16 cellular contexts compared by ENCODE assay signal in genomic region chr10:85919358-85920022, GRCh38.
DNase-seq lines count a peak whose midpoint lies in the region; ATAC-seq, FAIRE-seq and TF ChIP-seq lines count a peak whose summit lies in the region.
"Had no signal": no experiment of that assay in that cellular context is flagged by ENCODE, and none has a peak within 500 bp of the region (broad histone marks: within the 10 kb centered on the region; RNA-seq: fewer than 3 reads in every experiment).

No MANE protein-coding gene starts in this region.

- no peak for TF ChIP-seq POLR2A in A549 (IDR thresholded peaks at IDR 0.05; ENCODE audit: low read length)

- FAIRE-seq in A549 (lab: Jason Lieb, UNC): no peak
- FAIRE-seq: colon, endothelial cell of umbilical vein had no signal

- no peaks in the 10 kb centered on the region for H3K9me3 ChIP-seq in A549
- H3K9me3 ChIP-seq: gastroesophageal sphincter had no signal

- no peak overlapping the region for H3K4me3 ChIP-seq in A549
- H3K4me3 ChIP-seq: gastroesophageal sphincter had no signal

- in situ Hi-C loops in Caki2 (cut with HindIII; ENCODE audit: low pct_unique_long_range_greater_than_20kb, low sequenced_read_pairs): no loop called here

- no peak overlapping the region for H3K27ac ChIP-seq in A549

- POLR2A ChIA-PET in A549 (lab: Yijun Ruan, JAX): no interaction called here

- DNase-seq in A549 (ENCODE audit: low read depth in 1 of 2, low spot score in 1 of 2): no peak
- peak; percentile 6 for DNase-seq in Caki2 (ENCODE audit: low read depth)
- peak; percentile 67 for DNase-seq in NCI-H2227 (lab: John Stamatoyannopoulos, UW; ENCODE audit: unreplicated experiment)
- peak; percentile 13 for DNase-seq in iPS-NIHi7 (ENCODE audit: extremely low spot score)
- DNase-seq in cerebellum (ENCODE audit: low spot score): no peak
- DNase-seq in HuH-7.5 (ENCODE audit: low spot score): no peak
- DNase-seq: activated CD4-positive, alpha-beta memory T cell treated with anti-CD3 and anti-CD28 coated beads, Interleukin-2, amount 10 ng/mL, durations not matched to agents 7 days and 5 days; H9; IMR-90; MV-4-11; NCI-H82 had no signal

- no peaks in the 10 kb centered on the region for H3K4me1 ChIP-seq in A549

- WGBS in A549 (ENCODE audit: missing lambda C conversion rate): 30% methylated on average over 4 of the region's 5 CpGs

- CTCF ChIA-PET in A549 (lab: Yijun Ruan, JAX): no interaction called here

- H3K4me2 ChIP-seq in A549: no peak overlapping the region

- no peak for TF ChIP-seq RAD21 in A549 (conservative IDR thresholded peaks at IDR 0.05 in 1 of 2, IDR thresholded peaks at IDR 0.05 in 1 of 2)

- ATAC-seq in A549: no peak; a peak in 1 of 6 replicates
- no peak for ATAC-seq in HG03045 (IDR thresholded peaks at IDR 0.05; ENCODE audit: unreplicated experiment)
- ATAC-seq in SK-N-SH treated with all-trans-retinoic acid at 6 μM for 48 hours: no peak
- ATAC-seq: gastroesophageal sphincter had no signal

- no peak for TF ChIP-seq CTCF in A549 (IDR thresholded peaks at IDR 0.05)

- no peak for TF ChIP-seq EP300 in A549 (IDR thresholded peaks at IDR 0.05)

TF ChIP-seq in A549, 52 proteins besides CTCF, POLR2A, EP300 and RAD21:
- peak; percentile 82 for TF ChIP-seq MAFK (IDR thresholded peaks at IDR 0.05; ENCODE audit: partially characterized antibody)
- no peak for TF ChIP-seq RCOR1 (IDR thresholded peaks at IDR 0.05; ENCODE audit: low read depth, low read length)
TF ChIP-seq in A549: peak in this region for 1.

TF ChIP-seq in SK-N-SH treated with all-trans-retinoic acid at 6 μM for 48 hours, 23 proteins besides CTCF, POLR2A, EP300 and RAD21:
- TF ChIP-seq ZFP3 (CRISPR knock-in tag; IDR thresholded peaks at IDR 0.05): no peak
- TF ChIP-seq POU6F1 (CRISPR knock-in tag; IDR thresholded peaks at IDR 0.05; ENCODE audit: borderline replicate concordance, low read depth): no peak
- no peak for TF ChIP-seq ZFP30 (CRISPR knock-in tag; IDR thresholded peaks at IDR 0.05)
- no peak for TF ChIP-seq RARB (CRISPR knock-in tag; IDR thresholded peaks at IDR 0.05)
- TF ChIP-seq OSR1 (CRISPR knock-in tag; IDR thresholded peaks at IDR 0.05): no peak
- TF ChIP-seq TOX (CRISPR knock-in tag; IDR thresholded peaks at IDR 0.05; ENCODE audit: borderline replicate concordance): no peak
- TF ChIP-seq CSRNP3 (CRISPR knock-in tag; IDR thresholded peaks at IDR 0.05): no peak
- no peak for TF ChIP-seq CREB5 (CRISPR knock-in tag; IDR thresholded peaks at IDR 0.05; ENCODE audit: low read depth)
- TF ChIP-seq ARNTL (CRISPR knock-in tag; IDR thresholded peaks at IDR 0.05; ENCODE audit: borderline replicate concordance, low read depth): no peak

Comparison
In these comparisons a context has a peak if more than half of its experiments do, and no peak if none do; other contexts are left out.
1. DNase-seq: peak in Caki2 (single experiment), NCI-H2227 (single experiment) and iPS-NIHi7 (single experiment); none in A549 (0 of 2), cerebellum (single experiment) and HuH-7.5 (single experiment).